Comparison of ENCODE assay signal across 8 cellular contexts in the genomic region with DNA sequence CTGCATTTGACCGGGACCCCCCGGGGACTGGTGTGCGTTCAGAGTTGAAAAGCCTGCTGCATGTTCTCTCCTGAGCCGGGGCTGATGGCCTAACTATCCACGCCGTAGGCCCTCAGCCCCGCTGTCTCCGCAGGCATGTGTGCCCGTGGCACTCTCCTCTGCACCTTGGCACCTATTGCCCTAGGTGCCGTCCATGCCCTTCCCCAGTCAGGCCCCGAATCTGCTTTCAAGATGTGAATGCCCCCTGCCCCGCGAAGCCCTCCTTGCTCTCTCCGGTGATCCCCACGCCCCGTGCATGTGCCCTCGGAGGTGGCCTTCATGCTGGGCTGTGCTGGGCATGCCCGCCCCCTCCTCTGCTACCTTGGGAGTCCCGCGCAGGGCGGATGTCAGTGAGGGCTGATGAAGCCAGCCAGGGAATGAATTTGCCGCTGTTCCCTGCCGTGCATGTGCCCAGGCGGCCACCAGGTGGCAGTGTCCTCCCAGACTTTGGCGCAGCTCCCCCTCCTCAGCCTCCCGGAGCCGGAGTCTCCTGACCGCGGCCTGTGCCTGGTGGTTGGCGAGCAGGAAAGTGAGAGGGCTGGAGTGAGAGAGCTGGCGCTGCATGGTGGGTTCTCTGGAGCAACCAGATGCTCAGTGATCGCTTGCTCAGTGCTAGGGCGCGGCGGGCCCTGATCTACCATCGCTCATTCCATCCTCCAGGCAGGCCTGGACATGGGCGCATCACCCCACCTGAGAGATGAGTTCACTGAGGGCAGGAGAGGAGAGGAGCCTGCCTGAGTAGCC.
DNase-seq lines count a peak whose midpoint lies in the region; ATAC-seq, FAIRE-seq and TF ChIP-seq lines count a peak whose summit lies in the region.

No MANE protein-coding gene starts in this region.

- TF ChIP-seq POLR2A in H54 (IDR thresholded peaks at IDR 0.05; ENCODE audit: low read depth, low read length), result no peak
- TF ChIP-seq POLR2A in H1 (IDR thresholded peaks at IDR 0.05; ENCODE audit: control extremely low read depth in 1 of 2, low read depth in 2 of 2, low read length in 2 of 2), result no peak

- peak; percentile 98 for TF ChIP-seq RAD21 in H1 (IDR thresholded peaks at IDR 0.05 in 1 of 2, conservative IDR thresholded peaks at IDR 0.05 in 1 of 2; ENCODE audit: low read depth in 2 of 2, low read length in 2 of 2)

- peak overlapping the region; percentile 81 for H4K91ac ChIP-seq in H1 (replicated peaks; ENCODE audit: insufficient read length, low read length)

- no peaks in the 10 kb centered on the region; a peak in 1 of 8 replicates for H3K36me3 ChIP-seq in H1 (ENCODE audit: control insufficient read depth in 2 of 4, insufficient read depth in 4 of 4, low read length in 3 of 4)

- peak in 1 of 2 experiments; percentile 54; a peak in 1 of 3 replicates for TF ChIP-seq EP300 in H1 (IDR thresholded peaks at IDR 0.05; ENCODE audit: borderline replicate concordance in 1 of 2, low read depth in 2 of 2, low read length in 2 of 2)

- no peaks in the 10 kb centered on the region for H3K36me3 Mint-ChIP-seq in memory B cell

- FAIRE-seq in H54 (lab: Jason Lieb, UNC) (peak; percentile 62), H1 (lab: Jason Lieb, UNC) (peak; percentile 62)

- peak overlapping the region; percentile 62 to 97 for H3K4me2 ChIP-seq in H1 (ENCODE audit: insufficient read depth in 1 of 2, low read depth in 2 of 2, low read length in 2 of 2)

- no peak overlapping the region; a peak in 1 of 7 replicates for H3K9ac ChIP-seq in H1 (replicated peaks in 1 of 4; ENCODE audit: extremely low read depth in 1 of 4, low read depth in 3 of 4, low read length in 3 of 4)

- POLR2A ChIA-PET in H1 (lab: Charles Lee; ENCODE audit: partially characterized antibody), result interaction anchor here (1.3 kb wide), 2 partner anchors 9 to 14 kb away, joined by 3 to 4 read pairs; no protein-coding TSS in a partner anchor

- H2BK120ac ChIP-seq in H1 (replicated peaks; ENCODE audit: low read depth, low read length), result no peak overlapping the region

- no peak overlapping the region for H3K27ac ChIP-seq in H1 (ENCODE audit: low read depth, low read length)

- no peak overlapping the region for H3K56ac ChIP-seq in H1 (replicated peaks; ENCODE audit: insufficient read length, low read depth, low read length)

- CTCF ChIA-PET in H1 (lab: Charles Lee; ENCODE audit: partially characterized antibody), result interaction anchor here (0.6 to 10.6 kb wide), 35 partner anchors 10 to 286 kb away, joined by 3 to 276 read pairs (median 5); no protein-coding TSS in a partner anchor

- H3K4me1 ChIP-seq in H1 (replicated peaks in 1 of 4; ENCODE audit: control insufficient read depth in 3 of 4, insufficient read depth in 4 of 4, low read length in 3 of 4), result peaks cover 0 to 11% (median 8%) of the 10 kb centered on the region in 4 experiments; a peak in 6 of 7 replicates

- peak overlapping the region in 3 of 4 experiments; percentile 44 to 72 (median 53); a peak in 7 of 8 replicates for H3K4me3 ChIP-seq in H1 (ENCODE audit: extremely low read depth in 1 of 4, insufficient read depth in 2 of 4, low read depth in 3 of 4, low read length in 4 of 4)

- 0 out of 2 replicates have a peak overlapping the region, but pooled peaks have one; percentile 48 for H3K18ac ChIP-seq in H1 (ENCODE audit: extremely low read depth, low read length)

- peak; percentile 72 for ATAC-seq in memory B cell (ENCODE audit: low read depth)
- no peak for ATAC-seq in GM21723 (IDR thresholded peaks at IDR 0.05; ENCODE audit: unreplicated experiment)

- peaks cover 12% of the 10 kb centered on the region; the same call in 1 of the 2 replicates for H3K23me2 ChIP-seq in H1 (ENCODE audit: low read depth, low read length)

- H4K8ac ChIP-seq in H1 (ENCODE audit: extremely low read depth, insufficient read depth, low read length), result peak overlapping the region; percentile 75

- H3K27ac Mint-ChIP-seq in memory B cell, result no peak overlapping the region

- no peak overlapping the region for H2BK15ac ChIP-seq in H1 (ENCODE audit: low read length)

- H3K4me3 Mint-ChIP-seq in memory B cell, result peak overlapping the region; percentile 52

- no peak overlapping the region for H3K23ac ChIP-seq in H1 (ENCODE audit: insufficient read length)

- H2BK20ac ChIP-seq in H1 (ENCODE audit: low read length), result no peak overlapping the region

- H2AFZ ChIP-seq in H1 (ENCODE audit: low read length), result peak overlapping the region; percentile 9; the same call in 1 of the 2 replicates

- H2BK12ac ChIP-seq in H1 (ENCODE audit: low read depth, low read length), result peak overlapping the region; percentile 80; the same call in 1 of the 2 replicates

- H4K5ac ChIP-seq in H1 (ENCODE audit: insufficient read length, low read depth, low read length), result peak overlapping the region; percentile 1

- DNase-seq in AML-193 (lab: John Stamatoyannopoulos, UW), result peak; percentile 38 to 45
- peak; percentile 91 for DNase-seq in H54 (ENCODE audit: insufficient read length, low spot score)
- peak; percentile 83 for DNase-seq in NCI-H748 (lab: John Stamatoyannopoulos, UW; ENCODE audit: unreplicated experiment)
- DNase-seq in activated CD8-positive, alpha-beta memory T cell treated with anti-CD3 and anti-CD28 coated beads for 48 hours (ENCODE audit: low read depth in 2 of 3, low spot score in 2 of 3), result peak in 2 of 3 experiments; percentile 45 to 52
- peak; percentile 82 to 94 for DNase-seq in H1 (ENCODE audit: low read depth in 1 of 2, low spot score in 2 of 2)
- peak; percentile 72 to 77 for DNase-seq in memory B cell (ENCODE audit: low spot score in 2 of 2)
- peak; percentile 42 to 57 for DNase-seq in stimulated activated CD8-positive, alpha-beta memory T cell treated with anti-CD3 and anti-CD28 coated beads, Interleukin-15, amount 100 ng/mL, for 48 hours (ENCODE audit: low read depth in 2 of 2)

- no peaks in the 10 kb centered on the region for H3K9me3 Mint-ChIP-seq in memory B cell

- peaks cover 0 to 10% (median 3%) of the 10 kb centered on the region in 4 experiments; a peak in 5 of 7 replicates for H3K27me3 ChIP-seq in H1 (replicated peaks in 1 of 4; ENCODE audit: control insufficient read depth in 3 of 4, extremely low read depth in 1 of 4, insufficient read depth in 3 of 4, low read length in 3 of 4)

- no peaks in the 10 kb centered on the region for H3K79me2 ChIP-seq in H1 (ENCODE audit: control insufficient read depth in 1 of 2, insufficient read depth in 2 of 2, low read length in 2 of 2)

- peaks cover 12% of the 10 kb centered on the region for H3K27me3 Mint-ChIP-seq in memory B cell

- H4K20me1 ChIP-seq in H1 (replicated peaks in 1 of 2; ENCODE audit: control insufficient read depth in 1 of 2, insufficient read depth in 2 of 2, low read length in 2 of 2), result peaks cover 0 to 3% of the 10 kb centered on the region in 2 experiments

- peak overlapping the region; percentile 85 for H3K4ac ChIP-seq in H1 (replicated peaks; ENCODE audit: insufficient read length, low read depth, low read length)

- H3K14ac ChIP-seq in H1 (ENCODE audit: insufficient read length), result no peak overlapping the region

- no peak overlapping the region for H2AK5ac ChIP-seq in H1 (ENCODE audit: low read depth, low read length)

- H2BK5ac ChIP-seq in H1 (ENCODE audit: low read depth, low read length), result peak overlapping the region; percentile 63; the same call in 1 of the 2 replicates

- WGBS in H1 (ENCODE audit: extremely low coverage in 1 of 2, insufficient coverage in 1 of 2, insufficient read length in 1 of 2, insufficient replicate concordance in 2 of 2, low coverage in 1 of 2, low lambda C conversion rate in 2 of 2, missing lambda C conversion rate in 1 of 2), 2 experiments, result 7% methylated on average over 37 of the region's 37 CpGs; no CpG with 5 or more reads in 1 of the 2 experiments

- no peaks in the 10 kb centered on the region for H3K9me3 ChIP-seq in H1 (ENCODE audit: insufficient read depth in 2 of 2, low read depth in 1 of 2, low read length in 1 of 2)

- H3K79me1 ChIP-seq in H1 (ENCODE audit: low read depth, low read length), result no peaks in the 10 kb centered on the region

- peak in 2 of 3 experiments; percentile 98 to 99; a peak in 3 of 4 replicates for TF ChIP-seq CTCF in H1 (IDR thresholded peaks at IDR 0.05; ENCODE audit: control extremely low read depth in 1 of 3, insufficient read depth in 1 of 3, low read depth in 1 of 3, low read length in 3 of 3)

- peaks cover 10% of the 10 kb centered on the region for H3K4me1 Mint-ChIP-seq in memory B cell

TF ChIP-seq in H1, 55 proteins besides CTCF, POLR2A, EP300 and RAD21:
- TF ChIP-seq TCF12 (IDR thresholded peaks at IDR 0.05; ENCODE audit: low read depth, low read length) (no peak), SP1 (IDR thresholded peaks at IDR 0.05; ENCODE audit: low read depth, low read length) (no peak), KDM1A (IDR thresholded peaks at IDR 0.05; ENCODE audit: borderline replicate concordance, low read length) (0 out of 2 replicates have a peak, but pooled peaks have one; percentile 89), CTBP2 (IDR thresholded peaks at IDR 0.05; ENCODE audit: borderline replicate concordance, insufficient read depth, insufficient read length, low read length) (peak; percentile 73), TAF7 (optimal IDR thresholded peaks at IDR 0.05; ENCODE audit: borderline replicate concordance, low read depth, low read length) (peak; percentile 43), MAX (IDR thresholded peaks at IDR 0.05) (peak; percentile 30; the same call in 1 of the 2 replicates), GABPA (IDR thresholded peaks at IDR 0.05; ENCODE audit: borderline replicate concordance, insufficient read depth, low read length) (peak; percentile 76; the same call in 1 of the 2 replicates), TBP (IDR thresholded peaks at IDR 0.05; ENCODE audit: low read depth, low read length) (peak; percentile 44; the same call in 1 of the 2 replicates), ATF3 (IDR thresholded peaks at IDR 0.05; ENCODE audit: insufficient read depth, low read depth, low read length) (no peak)
- TF ChIP-seq, protein P1, sequence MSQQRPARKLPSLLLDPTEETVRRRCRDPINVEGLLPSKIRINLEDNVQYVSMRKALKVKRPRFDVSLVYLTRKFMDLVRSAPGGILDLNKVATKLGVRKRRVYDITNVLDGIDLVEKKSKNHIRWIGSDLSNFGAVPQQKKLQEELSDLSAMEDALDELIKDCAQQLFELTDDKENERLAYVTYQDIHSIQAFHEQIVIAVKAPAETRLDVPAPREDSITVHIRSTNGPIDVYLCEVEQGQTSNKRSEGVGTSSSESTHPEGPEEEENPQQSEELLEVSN (IDR thresholded peaks at IDR 0.05), result peak; percentile 62
